8 cellular contexts compared by ENCODE assay signal in genomic region chr17:1684307-1685189, GRCh38. TPM values are rescaled to one million over a fixed set of nuclear protein-coding genes. Genes with fewer than 3 reads are reported as not detected.
DNase-seq lines count a peak whose midpoint lies in the region; ATAC-seq, FAIRE-seq and TF ChIP-seq lines count a peak whose summit lies in the region.

TSS of gene PRPF8 (minus strand) at chr17:1684867. CDS start at chr17:1684571, 296 bp downstream.

- BruUV-seq in HepG2 (replicated peaks; lab: Mats Ljungman, UMichigan) = TSS peak; percentile 56

- peak; percentile 83 for DNase-seq in NCI-H774 (lab: John Stamatoyannopoulos, UW)
- peak; percentile 98 for DNase-seq in activated CD4-positive, alpha-beta T cell treated with anti-CD3 and anti-CD28 coated beads, Interleukin-2, amount 50 U/mL, for 4 hours
- peak; percentile 96 to 98 for DNase-seq in dermis microvascular lymphatic vessel endothelial cell (ENCODE audit: low read depth in 2 of 2)
- peak; percentile 94 for DNase-seq in HepG2 (ENCODE audit: low spot score)
- peak; percentile 98 for DNase-seq in stimulated activated CD4-positive, alpha-beta T cell treated with anti-CD3 and anti-CD28 coated beads, Interleukin-4, amount 100 ng/mL, for 1 hour

- H3K27ac ChIP-seq in C4-2B = peak within 1 kb of the TSS; percentile 93
- H3K27ac ChIP-seq in HepG2 (ENCODE audit: extremely low read length, insufficient read depth, low read length) = peak within 1 kb of the TSS; percentile 88

- intact Hi-C loops in HepG2 (cut with micrococcal nuclease; ENCODE audit: unreplicated experiment) = loop anchor here (2.0 kb wide), 1 partner anchor 32 kb away; no protein-coding TSS in a partner anchor

- peak within 1 kb of the TSS; percentile 94 for H3K9ac ChIP-seq in HepG2 (ENCODE audit: insufficient read depth, low read depth, low read length)

- CTCF ChIA-PET in HepG2 (lab: Yijun Ruan, JAX; ENCODE audit: low intra/inter-chr PET ratio, low total read pairs) = interaction anchor here (0.5 kb wide), 1 partner anchor 106 kb away, joined by 3 read pairs; no protein-coding TSS in a partner anchor

- H3K4me2 ChIP-seq in HepG2 (ENCODE audit: low read depth, low read length) = peak within 1 kb of the TSS; percentile 83

- H4K20me1 ChIP-seq in HepG2 (ENCODE audit: insufficient read depth, low read length) = peaks cover 12% of the 10 kb centered on the region

- 0% methylated on average over 33 of the region's 74 CpGs for WGBS in HepG2 (ENCODE audit: low lambda C conversion rate)

- ATAC-seq in GM19395 (IDR thresholded peaks at IDR 0.05; ENCODE audit: unreplicated experiment) (peak; percentile 97), HG03565 (IDR thresholded peaks at IDR 0.05; ENCODE audit: unreplicated experiment) (peak; percentile 95), HepG2 (peak; percentile 99)

- peak within 1 kb of the TSS; percentile 72 for H2AFZ ChIP-seq in HepG2 (ENCODE audit: low read length)

- H3K79me2 ChIP-seq in HepG2 (ENCODE audit: insufficient read depth, low read length) = peaks cover 27% of the 10 kb centered on the region

- TF ChIP-seq CTCF in C4-2B (conservative IDR thresholded peaks at IDR 0.05) (no peak), HepG2 (CRISPR knock-in tag; IDR thresholded peaks at IDR 0.05) (no peak)

- H3K27me3 ChIP-seq in HepG2 (ENCODE audit: control insufficient read depth in 1 of 2, insufficient read depth in 2 of 2, low read length in 2 of 2) = no peaks in the 10 kb centered on the region

- H3K9me3 ChIP-seq in HepG2 (ENCODE audit: low read length) = no peaks in the 10 kb centered on the region

- TF ChIP-seq RAD21 in HepG2 (CRISPR knock-in tag; IDR thresholded peaks at IDR 0.05) = no peak; the same call in 1 of the 2 replicates

- H3K36me3 ChIP-seq in HepG2 (replicated peaks in 1 of 2; ENCODE audit: control insufficient read depth in 1 of 2, insufficient read depth in 2 of 2, low read length in 2 of 2) = peaks cover 25 to 38% of the 10 kb centered on the region in 2 experiments

- H3K4me1 ChIP-seq in HepG2 (ENCODE audit: insufficient read depth, low read length) = peaks cover 28% of the 10 kb centered on the region

- TF ChIP-seq POLR2A in HepG2 (IDR thresholded peaks at IDR 0.05; ENCODE audit: insufficient read depth in 1 of 2, low read depth in 2 of 2, low read length in 2 of 2) = peak; percentile 92 to 93

- TF ChIP-seq EP300 in HepG2 (IDR thresholded peaks at IDR 0.05; ENCODE audit: low read depth in 2 of 2, low read length in 2 of 2) (0 out of 4 replicates have a peak, but pooled peaks of 1 of the 2 experiments have one; percentile 7), HepG2 (CRISPR knock-in tag; IDR thresholded peaks at IDR 0.05; ENCODE audit: borderline replicate concordance) (no peak)

- peak; percentile 97 for FAIRE-seq in HepG2 (lab: Jason Lieb, UNC)

- POLR2A ChIA-PET in HepG2 (lab: Yijun Ruan, JAX) = interaction anchor here (0.6 to 2.9 kb wide), 16 partner anchors 11 to 126 kb away, joined by 3 to 18 read pairs (median 4); partner anchors contain the start of genes RILP and SERPINF1

- in situ Hi-C loops in HepG2 (cut with HindIII; ENCODE audit: extremely low pct_ligation_motif_present, low pct_unique_long_range_greater_than_20kb) = no loop called here

- H3K4me3 ChIP-seq in HepG2 (replicated peaks in 1 of 3; ENCODE audit: insufficient read depth in 1 of 3, low read depth in 2 of 3, low read length in 3 of 3) = peak within 1 kb of the TSS; percentile 88 to 90 (median 89)

TF ChIP-seq in HepG2, 621 proteins besides CTCF, POLR2A, EP300 and RAD21 (continues in another document):
- 0 out of 2 replicates have a peak, but pooled peaks have one; percentile 37 for TF ChIP-seq NFRKB (IDR thresholded peaks at IDR 0.05)
- TF ChIP-seq ARID3A (IDR thresholded peaks at IDR 0.05; ENCODE audit: low read depth, low read length) = no peak
- no peak for TF ChIP-seq DPF2 (CRISPR knock-in tag; IDR thresholded peaks at IDR 0.05; ENCODE audit: borderline replicate concordance, low read depth)
- 0 out of 2 replicates have a peak, but pooled peaks have one; percentile 45 for TF ChIP-seq ZNF782 (CRISPR knock-in tag; IDR thresholded peaks at IDR 0.05; ENCODE audit: borderline replicate concordance)
- 0 out of 2 replicates have a peak, but pooled peaks have one; percentile 47 for TF ChIP-seq HNRNPL (IDR thresholded peaks at IDR 0.05; ENCODE audit: low read depth, low read length)
- peak; percentile 51 to 80; a peak in 3 of 4 replicates for TF ChIP-seq HMGXB4 (CRISPR knock-in tag; IDR thresholded peaks at IDR 0.05; ENCODE audit: borderline replicate concordance in 1 of 2, low read depth in 1 of 2)
- TF ChIP-seq ZNF124 (CRISPR knock-in tag; IDR thresholded peaks at IDR 0.05) = no peak
- no peak for TF ChIP-seq NFIB (CRISPR knock-in tag; IDR thresholded peaks at IDR 0.05; ENCODE audit: borderline replicate concordance)
- TF ChIP-seq ZNF546 (CRISPR knock-in tag; conservative IDR thresholded peaks at IDR 0.05) = no peak
- no peak for TF ChIP-seq WIZ (CRISPR knock-in tag; IDR thresholded peaks at IDR 0.05)
- TF ChIP-seq PRDM4 (CRISPR knock-in tag; IDR thresholded peaks at IDR 0.05; ENCODE audit: borderline replicate concordance) = no peak
- no peak for TF ChIP-seq HOXA7 (CRISPR knock-in tag; IDR thresholded peaks at IDR 0.05)

RNA-seq across cellular contexts. Expression of gene PRPF8, which starts in this region (rescaled TPM):
- total RNA-seq in dermis microvascular lymphatic vessel endothelial cell (72.7 and 94.3 TPM in 2 replicates), HepG2 (2016; rRNA removed; fragmentation: Illumina TruSeq; extraction: Trizol) (112 and 318 TPM in 2 replicates)
- total RNA-seq in HepG2 (2016; cell fraction: cytosol; rRNA removed; fragmentation: Illumina TruSeq; extraction: Trizol; ENCODE audit: low read depth) = 27.9 and 29.6 TPM in 2 replicates
- 104 and 284 TPM in 2 replicates for total RNA-seq in HepG2 (2016; cell fraction: insoluble cytoplasmic fraction; rRNA removed; fragmentation: Illumina TruSeq; extraction: Trizol)
- 59.5 and 61.6 TPM in 2 replicates for total RNA-seq in HepG2 (2016; cell fraction: membrane; rRNA removed; fragmentation: Illumina TruSeq; extraction: Trizol)
- 124 and 135 TPM in 2 replicates for total RNA-seq in HepG2 (2016; cell fraction: nucleus; rRNA removed; fragmentation: Illumina TruSeq; extraction: Trizol)
- 179 and 195 TPM in 2 replicates for polyA plus RNA-seq in HepG2 (2011; rRNA removed)
- polyA plus RNA-seq in HepG2 (2011; cell fraction: cytosol; rRNA removed) = 79.1 and 90.7 TPM in 2 replicates
- polyA plus RNA-seq in HepG2 (2011; cell fraction: nucleus; rRNA removed) = 265 and 296 TPM in 2 replicates
- 129 and 145 TPM in 2 replicates for polyA plus RNA-seq in HepG2 (2012)
- 15.0 and 17.7 TPM in 2 replicates for polyA plus RNA-seq in HepG2 (2016; cell fraction: cytosol; fragmentation: Illumina TruSeq; extraction: Trizol; ENCODE audit: low read depth)
- 300 and 377 TPM in 2 replicates for polyA plus RNA-seq in HepG2 (2016; cell fraction: insoluble cytoplasmic fraction; fragmentation: Illumina TruSeq; extraction: Trizol; ENCODE audit: low read depth)
- 37.4 and 39.7 TPM in 2 replicates for polyA plus RNA-seq in HepG2 (2016; cell fraction: membrane; fragmentation: Illumina TruSeq; extraction: Trizol; ENCODE audit: low read depth)
- 245 and 257 TPM in 2 replicates for polyA plus RNA-seq in HepG2 (2016; cell fraction: nucleus; fragmentation: Illumina TruSeq; extraction: Trizol; ENCODE audit: insufficient read depth, low read depth)
- 401 and 410 TPM in 2 replicates for polyA minus RNA-seq in HepG2 (2011; rRNA and poly(A)+ RNA removed; ENCODE audit: low replicate concordance)
- 275 and 377 TPM in 2 replicates for polyA minus RNA-seq in HepG2 (2011; cell fraction: cytosol; rRNA and poly(A)+ RNA removed)
- polyA minus RNA-seq in HepG2 (2011; cell fraction: nucleus; rRNA and poly(A)+ RNA removed) = 189 and 229 TPM in 2 replicates

Comparison
In these comparisons a context has a peak if more than half of its experiments do, and no peak if none do; other contexts are left out.
1. Peak in every context shown above with its lines: DNase-seq, ATAC-seq, H3K4me3 ChIP-seq and H3K27ac ChIP-seq.